20 cellular contexts compared by ENCODE assay signal in genomic region chr6:2469428-2469827, GRCh38.
A peak's percentile ranks its signal among the peaks of the same experiment; 100 is the strongest.
DNase-seq lines count a peak whose midpoint lies in the region; ATAC-seq, FAIRE-seq and TF ChIP-seq lines count a peak whose summit lies in the region.
"Had no signal": no experiment of that assay in that cellular context is flagged by ENCODE, and none has a peak within 500 bp of the region (broad histone marks: within the 10 kb centered on the region; RNA-seq: fewer than 3 reads in every experiment).

No MANE protein-coding gene starts in this region.

- H3K27ac ChIP-seq in HepG2 (ENCODE audit: extremely low read length, insufficient read depth, low read length) (no peak overlapping the region), right lobe of liver (no peak overlapping the region), aorta (ENCODE audit: low read depth in 1 of 2, low read length in 2 of 2) (no peak overlapping the region)
- H3K27ac ChIP-seq: 22Rv1, A549, C4-2B had no signal

- H3K9me3 Mint-ChIP-seq in nephron progenitor cell: no peaks in the 10 kb centered on the region
- no peaks in the 10 kb centered on the region for H3K9me3 Mint-ChIP-seq in stimulated activated effector memory CD8-positive, alpha-beta T cell treated with anti-CD3 and anti-CD28 coated beads, Interleukin-12 subunit alpha, Interleukin-12 subunit beta, amount 100 ng/mL, for 72 hours
- H3K9me3 Mint-ChIP-seq in activated naive CD4-positive, alpha-beta T cell treated with anti-CD3 and anti-CD28 coated beads for 36 hours: no peaks in the 10 kb centered on the region
- no peaks in the 10 kb centered on the region for H3K9me3 Mint-ChIP-seq in naive thymus-derived CD8-positive, alpha-beta T cell
- H3K9me3 Mint-ChIP-seq in Caco-2 (ENCODE audit: unreplicated experiment): no peaks in the 10 kb centered on the region
- H3K9me3 Mint-ChIP-seq: CD4-positive, alpha-beta T cell; H9 had no signal

- H3K27me3 Mint-ChIP-seq in nephron progenitor cell (ENCODE audit: low read depth, poor library complexity): peaks cover 22% of the 10 kb centered on the region
- H3K27me3 Mint-ChIP-seq in activated naive CD4-positive, alpha-beta T cell treated with anti-CD3 and anti-CD28 coated beads for 36 hours (ENCODE audit: low read depth): peaks cover 16% of the 10 kb centered on the region
- H3K27me3 Mint-ChIP-seq in naive thymus-derived CD8-positive, alpha-beta T cell: peaks cover 16 to 53% (median 37%) of the 10 kb centered on the region in 5 donors
- H3K27me3 Mint-ChIP-seq in Caco-2 (ENCODE audit: insufficient read depth, unreplicated experiment): no peaks in the 10 kb centered on the region

- peaks cover 50% of the 10 kb centered on the region for H3K4me1 Mint-ChIP-seq in nephron progenitor cell
- no peaks in the 10 kb centered on the region for H3K4me1 Mint-ChIP-seq in stimulated activated effector memory CD8-positive, alpha-beta T cell treated with anti-CD3 and anti-CD28 coated beads, Interleukin-12 subunit alpha, Interleukin-12 subunit beta, amount 100 ng/mL, for 72 hours
- H3K4me1 Mint-ChIP-seq in activated naive CD4-positive, alpha-beta T cell treated with anti-CD3 and anti-CD28 coated beads for 36 hours (ENCODE audit: low read depth): no peaks in the 10 kb centered on the region
- peaks cover 0 to 2% (median 0%) of the 10 kb centered on the region in 4 donors for H3K4me1 Mint-ChIP-seq in naive thymus-derived CD8-positive, alpha-beta T cell
- H3K4me1 Mint-ChIP-seq in Caco-2 (ENCODE audit: low read depth, unreplicated experiment): no peaks in the 10 kb centered on the region

- no peak overlapping the region for H3K4me2 ChIP-seq in HepG2 (ENCODE audit: low read depth, low read length)
- H3K4me2 ChIP-seq: A549 had no signal

- no peak overlapping the region for H3K9ac ChIP-seq in HepG2 (ENCODE audit: insufficient read depth, low read depth, low read length)

- peaks cover 6% of the 10 kb centered on the region for H3K4me1 ChIP-seq in HepG2 (ENCODE audit: insufficient read depth, low read length)
- no peaks in the 10 kb centered on the region for H3K4me1 ChIP-seq in right lobe of liver
- peaks cover 0 to 3% of the 10 kb centered on the region in 2 donors for H3K4me1 ChIP-seq in aorta (ENCODE audit: control insufficient read depth in 1 of 2, insufficient read depth in 2 of 2, low read length in 2 of 2)
- no peaks in the 10 kb centered on the region; the same call in 1 of the 2 replicates for H3K4me1 ChIP-seq in Caco-2
- H3K4me1 ChIP-seq: A549 had no signal

- H3K36me3 Mint-ChIP-seq in nephron progenitor cell (ENCODE audit: low read depth) (no peaks in the 10 kb centered on the region), Caco-2 (ENCODE audit: insufficient read depth, unreplicated experiment) (no peaks in the 10 kb centered on the region)
- H3K36me3 Mint-ChIP-seq in stimulated activated effector memory CD8-positive, alpha-beta T cell treated with anti-CD3 and anti-CD28 coated beads, Interleukin-12 subunit alpha, Interleukin-12 subunit beta, amount 100 ng/mL, for 72 hours: no peaks in the 10 kb centered on the region
- H3K36me3 Mint-ChIP-seq in activated naive CD4-positive, alpha-beta T cell treated with anti-CD3 and anti-CD28 coated beads for 36 hours (ENCODE audit: low read depth): no peaks in the 10 kb centered on the region
- no peaks in the 10 kb centered on the region for H3K36me3 Mint-ChIP-seq in naive thymus-derived CD8-positive, alpha-beta T cell

- ATAC-seq in HepG2: no peak; the same call in 2 of the 3 replicates
- ATAC-seq in right lobe of liver: no peak
- peak; percentile 21 for ATAC-seq in stimulated activated effector memory CD8-positive, alpha-beta T cell treated with anti-CD3 and anti-CD28 coated beads, Interleukin-12 subunit alpha, Interleukin-12 subunit beta, amount 100 ng/mL, for 72 hours
- peak; percentile 38 for ATAC-seq in aorta (ENCODE audit: low FRiP score)
- ATAC-seq in naive thymus-derived CD8-positive, alpha-beta T cell: no peak
- ATAC-seq: A549 had no signal

- intact Hi-C loops in HepG2 (cut with micrococcal nuclease; ENCODE audit: unreplicated experiment) (no loop called here), right lobe of liver (cut with DNase I) (no loop called here), aorta (cut with DNase I) (no loop called here), Caco-2 (cut with micrococcal nuclease; ENCODE audit: unreplicated experiment) (no loop called here)
- intact Hi-C loops in activated naive CD4-positive, alpha-beta T cell treated with anti-CD3 and anti-CD28 coated beads for 36 hours (cut with micrococcal nuclease): no loop called here

- H3K4me3 Mint-ChIP-seq in nephron progenitor cell (no peak overlapping the region), Caco-2 (ENCODE audit: unreplicated experiment) (no peak overlapping the region)
- no peak overlapping the region for H3K4me3 Mint-ChIP-seq in stimulated activated effector memory CD8-positive, alpha-beta T cell treated with anti-CD3 and anti-CD28 coated beads, Interleukin-12 subunit alpha, Interleukin-12 subunit beta, amount 100 ng/mL, for 72 hours
- no peak overlapping the region for H3K4me3 Mint-ChIP-seq in activated naive CD4-positive, alpha-beta T cell treated with anti-CD3 and anti-CD28 coated beads for 36 hours
- H3K4me3 Mint-ChIP-seq in naive thymus-derived CD8-positive, alpha-beta T cell: no peak overlapping the region
- H3K4me3 Mint-ChIP-seq: CD4-positive, alpha-beta T cell; H9 had no signal

- TF ChIP-seq EP300 in HepG2 (IDR thresholded peaks at IDR 0.05; ENCODE audit: low read depth in 2 of 2, low read length in 2 of 2): no peak
- no peak for TF ChIP-seq EP300 in HepG2 (CRISPR knock-in tag; IDR thresholded peaks at IDR 0.05; ENCODE audit: borderline replicate concordance)

- 0 out of 2 replicates have a peak, but pooled peaks have one; percentile 4 for TF ChIP-seq CTCF in HepG2 (CRISPR knock-in tag; IDR thresholded peaks at IDR 0.05)
- no peak for TF ChIP-seq CTCF in right lobe of liver (IDR thresholded peaks at IDR 0.05)
- no peak for TF ChIP-seq CTCF in nephron progenitor cell (IDR thresholded peaks at IDR 0.05)
- no peak for TF ChIP-seq CTCF in Caco-2 (IDR thresholded peaks at IDR 0.05; ENCODE audit: insufficient read depth in 1 of 2, low read depth in 1 of 2, low read length in 1 of 2, severe bottlenecking in 1 of 2, unreplicated experiment in 1 of 2)

- peak overlapping the region; percentile 68 for H3K27ac Mint-ChIP-seq in nephron progenitor cell
- no peak overlapping the region for H3K27ac Mint-ChIP-seq in stimulated activated effector memory CD8-positive, alpha-beta T cell treated with anti-CD3 and anti-CD28 coated beads, Interleukin-12 subunit alpha, Interleukin-12 subunit beta, amount 100 ng/mL, for 72 hours
- no peak overlapping the region for H3K27ac Mint-ChIP-seq in activated naive CD4-positive, alpha-beta T cell treated with anti-CD3 and anti-CD28 coated beads for 36 hours
- H3K27ac Mint-ChIP-seq in naive thymus-derived CD8-positive, alpha-beta T cell: no peak overlapping the region
- no peak overlapping the region for H3K27ac Mint-ChIP-seq in Caco-2 (ENCODE audit: unreplicated experiment)
- H3K27ac Mint-ChIP-seq: CD4-positive, alpha-beta T cell had no signal

- peaks cover 5 to 23% of the 10 kb centered on the region in 2 experiments; a peak in 2 of 5 replicates for H3K27me3 ChIP-seq in HepG2 (ENCODE audit: control insufficient read depth in 1 of 2, insufficient read depth in 2 of 2, low read length in 2 of 2)
- H3K27me3 ChIP-seq in right lobe of liver: no peaks in the 10 kb centered on the region
- H3K27me3 ChIP-seq in aorta (ENCODE audit: control insufficient read depth in 1 of 2, insufficient read depth in 2 of 2, low read length in 1 of 2): no peaks in the 10 kb centered on the region
- no peaks in the 10 kb centered on the region for H3K27me3 ChIP-seq in Caco-2 (replicated peaks; ENCODE audit: control insufficient read depth, insufficient read depth, low read length)

- H3K79me2 ChIP-seq in HepG2 (ENCODE audit: insufficient read depth, low read length): no peaks in the 10 kb centered on the region

- POLR2A ChIA-PET in HepG2 (lab: Yijun Ruan, JAX): no interaction called here
- POLR2A ChIA-PET in naive thymus-derived CD8-positive, alpha-beta T cell (lab: Charles Lee): no interaction called here
- POLR2A ChIA-PET in Caco-2 (lab: Charles Lee): no interaction called here

- H4K20me1 ChIP-seq in HepG2 (ENCODE audit: insufficient read depth, low read length): no peaks in the 10 kb centered on the region

- H2AFZ ChIP-seq in HepG2 (ENCODE audit: low read length): no peak overlapping the region

- FAIRE-seq in HepG2 (lab: Jason Lieb, UNC): no peak
- FAIRE-seq: A549, GM12892, GM18507 had no signal

- CTCF ChIA-PET in HepG2 (lab: Yijun Ruan, JAX; ENCODE audit: low intra/inter-chr PET ratio, low total read pairs): no interaction called here
- CTCF ChIA-PET in activated naive CD4-positive, alpha-beta T cell treated with anti-CD3 and anti-CD28 coated beads for 36 hours (lab: Charles Lee): interaction anchor here (0.6 to 0.7 kb wide), 2 partner anchors 937 to 1357 kb away, joined by 3 read pairs; no protein-coding TSS in a partner anchor
- CTCF ChIA-PET in Caco-2 (lab: Charles Lee): no interaction called here

- H3K36me3 ChIP-seq in HepG2 (replicated peaks in 1 of 2; ENCODE audit: control insufficient read depth in 1 of 2, insufficient read depth in 2 of 2, low read length in 2 of 2) (no peaks in the 10 kb centered on the region), right lobe of liver (no peaks in the 10 kb centered on the region), aorta (ENCODE audit: control insufficient read depth in 1 of 2, insufficient read depth in 2 of 2, low read length in 1 of 2) (no peaks in the 10 kb centered on the region), Caco-2 (ENCODE audit: control insufficient read depth, insufficient read depth, low read length) (no peaks in the 10 kb centered on the region)

- H3K4me3 ChIP-seq in HepG2 (replicated peaks in 1 of 3; ENCODE audit: insufficient read depth in 1 of 3, low read depth in 2 of 3, low read length in 3 of 3) (no peak overlapping the region), right lobe of liver (no peak overlapping the region), aorta (ENCODE audit: low read length in 2 of 2) (no peak overlapping the region), Caco-2 (ENCODE audit: low read depth, low read length) (no peak overlapping the region)
- H3K4me3 ChIP-seq: A549 had no signal

- in situ Hi-C loops in HepG2 (cut with HindIII; ENCODE audit: extremely low pct_ligation_motif_present, low pct_unique_long_range_greater_than_20kb): no loop called here

- TF ChIP-seq POLR2A in HepG2 (IDR thresholded peaks at IDR 0.05; ENCODE audit: insufficient read depth in 1 of 2, low read depth in 2 of 2, low read length in 2 of 2) (no peak), right lobe of liver (IDR thresholded peaks at IDR 0.05) (no peak)

- BruUV-seq in HepG2 (replicated peaks; lab: Mats Ljungman, UMichigan) (no TSS peak), Caco-2 (replicated peaks; lab: Mats Ljungman, UMichigan) (no TSS peak)

- WGBS in HepG2 (ENCODE audit: low lambda C conversion rate): 51% methylated on average over 6 of the region's 8 CpGs
- 40% methylated on average over 1 of the region's 8 CpGs for WGBS in right lobe of liver (ENCODE audit: insufficient coverage, low coverage, low lambda C conversion rate, missing lambda C conversion rate)
- 91 to 94% methylated on average over 8 of the region's 8 CpGs for WGBS in aorta, 2 donors

- TF ChIP-seq RAD21 in HepG2 (CRISPR knock-in tag; IDR thresholded peaks at IDR 0.05): no peak

- DNase-seq in HepG2 (ENCODE audit: low spot score): no peak
- DNase-seq in right lobe of liver: no peak
- no peak for DNase-seq in nephron progenitor cell
- DNase-seq in stimulated activated effector memory CD8-positive, alpha-beta T cell treated with anti-CD3 and anti-CD28 coated beads, Interleukin-12 subunit alpha, Interleukin-12 subunit beta, amount 100 ng/mL, for 72 hours (ENCODE audit: low spot score in 2 of 2): no peak
- DNase-seq in aorta: no peak
- no peak for DNase-seq in activated naive CD4-positive, alpha-beta T cell treated with anti-CD3 and anti-CD28 coated beads for 36 hours
- no peak for DNase-seq in naive thymus-derived CD8-positive, alpha-beta T cell
- DNase-seq in Caco-2: no peak
- DNase-seq: AML-193; CD4-positive, alpha-beta T cell; DMS153; DMS79; GDM1; GOT3; H9 had no signal

- H3K9me3 ChIP-seq in HepG2 (ENCODE audit: low read length): no peaks in the 10 kb centered on the region
- no peaks in the 10 kb centered on the region for H3K9me3 ChIP-seq in right lobe of liver
- H3K9me3 ChIP-seq in aorta (ENCODE audit: control insufficient read depth, low read length): no peaks in the 10 kb centered on the region
- H3K9me3 ChIP-seq in Caco-2: no peaks in the 10 kb centered on the region
- H3K9me3 ChIP-seq: A549 had no signal

Comparison
In these comparisons a context has a peak if more than half of its experiments do, and no peak if none do; other contexts are left out.
1. ATAC-seq: peak in stimulated activated effector memory CD8-positive, alpha-beta T cell treated with anti-CD3 and anti-CD28 coated beads, Interleukin-12 subunit alpha, Interleukin-12 subunit beta, amount 100 ng/mL, for 72 hours (single experiment) and aorta (single experiment); none in HepG2 (single experiment), right lobe of liver (0 of 4) and naive thymus-derived CD8-positive, alpha-beta T cell (0 of 2).